8 cellular contexts compared by ENCODE assay signal in genomic region chr10:119178371-119179119, GRCh38. TPM values are rescaled to one million over a fixed set of nuclear protein-coding genes. Genes with fewer than 3 reads are reported as not detected.
DNase-seq lines count a peak whose midpoint lies in the region; TF ChIP-seq lines count a peak whose summit lies in the region.

PRDX3 (minus strand) TSS chr10:119178812; CDS start chr10:119178790, 22 bp downstream.

- H3K36me3 Mint-ChIP-seq in activated T-helper 2 cell treated with anti-CD3 and anti-CD28 coated beads, Interferon-gamma antibody, Interleukin-2, Interleukin-4, amounts not matched to agents 10 μg/mL and 5 μg/mL and 100 μg/mL, durations not matched to agents 14 hours and 24 hours and 36 hours (ENCODE audit: low read depth): peaks cover 36% of the 10 kb centered on the region
- peaks cover 25% of the 10 kb centered on the region for H3K36me3 Mint-ChIP-seq in nephron progenitor cell (ENCODE audit: low read depth)

- H3K36me3 ChIP-seq in stomach: peaks cover 13 to 33% (median 24%) of the 10 kb centered on the region in 4 donors

- CTCF ChIA-PET in RWPE1 (lab: Yijun Ruan, JAX): interaction anchor here (0.6 to 0.7 kb wide), 2 partner anchors 11 to 31 kb away, joined by 3 read pairs; no protein-coding TSS in a partner anchor

- peak within 1 kb of the TSS; percentile 96 for H3K4me3 ChIP-seq in LNCaP clone FGC (ENCODE audit: low read depth, low read length)
- H3K4me3 ChIP-seq in fibroblast of pulmonary artery (replicated peaks; ENCODE audit: low read depth, low read length): peak within 1 kb of the TSS; percentile 96
- H3K4me3 ChIP-seq in stomach: peak within 1 kb of the TSS; percentile 54 to 94 (median 84)

- H3K27me3 Mint-ChIP-seq in activated T-helper 2 cell treated with anti-CD3 and anti-CD28 coated beads, Interferon-gamma antibody, Interleukin-2, Interleukin-4, amounts not matched to agents 10 μg/mL and 5 μg/mL and 100 μg/mL, durations not matched to agents 14 hours and 24 hours and 36 hours (ENCODE audit: low read depth): no peaks in the 10 kb centered on the region
- H3K27me3 Mint-ChIP-seq in nephron progenitor cell (ENCODE audit: low read depth, poor library complexity): peaks cover 5% of the 10 kb centered on the region

- peak within 1 kb of the TSS; percentile 99 for H3K27ac Mint-ChIP-seq in activated T-helper 2 cell treated with anti-CD3 and anti-CD28 coated beads, Interferon-gamma antibody, Interleukin-2, Interleukin-4, amounts not matched to agents 10 μg/mL and 5 μg/mL and 100 μg/mL, durations not matched to agents 14 hours and 24 hours and 36 hours
- H3K27ac Mint-ChIP-seq in nephron progenitor cell: peak within 1 kb of the TSS; percentile 91

- intact Hi-C loops in activated T-helper 2 cell treated with anti-CD3 and anti-CD28 coated beads, Interferon-gamma antibody, Interleukin-2, Interleukin-4, amounts not matched to agents 10 μg/mL and 5 μg/mL and 100 μg/mL, durations not matched to agents 14 hours and 24 hours and 36 hours (cut with micrococcal nuclease): loop anchor here (1.0 to 5.0 kb wide), 5 partner anchors 13 to 474 kb away; partner anchors contain the start of genes BAG3, EIF3A and SFXN4
- intact Hi-C loops in stomach (cut with DNase I; ENCODE audit: low total_unique reads): no loop called here

- POLR2A ChIA-PET in RWPE1 (lab: Yijun Ruan, JAX; ENCODE audit: low non-redundant PET): interaction anchor here (0.7 kb wide), 1 partner anchor 424 kb away, joined by 3 read pairs; the partner anchor contains the start of gene CACUL1

- no peak for TF ChIP-seq EP300 in stomach (IDR thresholded peaks at IDR 0.05)

- no peaks in the 10 kb centered on the region for H3K9me3 Mint-ChIP-seq in activated T-helper 2 cell treated with anti-CD3 and anti-CD28 coated beads, Interferon-gamma antibody, Interleukin-2, Interleukin-4, amounts not matched to agents 10 μg/mL and 5 μg/mL and 100 μg/mL, durations not matched to agents 14 hours and 24 hours and 36 hours
- H3K9me3 Mint-ChIP-seq in nephron progenitor cell: peaks cover 21% of the 10 kb centered on the region

- peak; percentile 94 for DNase-seq in EL
- peak; percentile 85 for DNase-seq in GOT3 (lab: John Stamatoyannopoulos, UW)
- no peak for DNase-seq in LNCaP clone FGC (ENCODE audit: low read depth)
- peak; percentile 90 for DNase-seq in RWPE1 (ENCODE audit: low spot score)
- DNase-seq in activated T-helper 2 cell treated with anti-CD3 and anti-CD28 coated beads, Interferon-gamma antibody, Interleukin-2, Interleukin-4, amounts not matched to agents 10 μg/mL and 5 μg/mL and 100 μg/mL, durations not matched to agents 14 hours and 24 hours and 36 hours (ENCODE audit: low spot score): peak; percentile 89
- DNase-seq in fibroblast of pulmonary artery (ENCODE audit: low read depth): peak; percentile 88
- peak; percentile 98 for DNase-seq in nephron progenitor cell
- peak; percentile 93 for DNase-seq in stomach

- WGBS in stomach, 5 donors: 0 to 1% (median 0%) methylated on average over 14 to 45 of the region's 45 CpGs

- TF ChIP-seq POLR2A in stomach (IDR thresholded peaks at IDR 0.05): peak in 2 of 4 donors; percentile 6 to 43

- H3K27ac ChIP-seq in RWPE1 (peak within 1 kb of the TSS; percentile 93), stomach (peak within 1 kb of the TSS; percentile 86 to 96 (median 94))

- H3K4me3 Mint-ChIP-seq in activated T-helper 2 cell treated with anti-CD3 and anti-CD28 coated beads, Interferon-gamma antibody, Interleukin-2, Interleukin-4, amounts not matched to agents 10 μg/mL and 5 μg/mL and 100 μg/mL, durations not matched to agents 14 hours and 24 hours and 36 hours (ENCODE audit: low read depth): peak within 1 kb of the TSS; percentile 97
- H3K4me3 Mint-ChIP-seq in nephron progenitor cell: peak within 1 kb of the TSS; percentile 99

- peak; percentile 15; the same call in 1 of the 2 replicates for TF ChIP-seq CTCF in LNCaP clone FGC (IDR thresholded peaks at IDR 0.05; ENCODE audit: control insufficient read depth, extremely low read depth, insufficient read depth)
- TF ChIP-seq CTCF in RWPE1 (conservative IDR thresholded peaks at IDR 0.05; ENCODE audit: low read depth): no peak
- TF ChIP-seq CTCF in fibroblast of pulmonary artery (IDR thresholded peaks at IDR 0.05; ENCODE audit: low read length, missing control alignments): no peak
- TF ChIP-seq CTCF in nephron progenitor cell (IDR thresholded peaks at IDR 0.05): no peak
- TF ChIP-seq CTCF in stomach (IDR thresholded peaks at IDR 0.05): peak in 3 of 7 experiments; percentile 10 to 42 (median 17)

- no peaks in the 10 kb centered on the region for H3K9me3 ChIP-seq in stomach

- no peaks in the 10 kb centered on the region for H3K27me3 ChIP-seq in stomach

- peaks cover 9 to 44% (median 29%) of the 10 kb centered on the region in 4 donors for H3K4me1 ChIP-seq in stomach

- H3K4me1 Mint-ChIP-seq in activated T-helper 2 cell treated with anti-CD3 and anti-CD28 coated beads, Interferon-gamma antibody, Interleukin-2, Interleukin-4, amounts not matched to agents 10 μg/mL and 5 μg/mL and 100 μg/mL, durations not matched to agents 14 hours and 24 hours and 36 hours (ENCODE audit: low read depth): peaks cover 27% of the 10 kb centered on the region
- peaks cover 35% of the 10 kb centered on the region for H3K4me1 Mint-ChIP-seq in nephron progenitor cell

RNA-seq across cellular contexts. Expression of gene PRDX3, which starts in this region (rescaled TPM):
- 177 and 182 TPM in 2 replicates for total RNA-seq in activated T-helper 2 cell treated with anti-CD3 and anti-CD28 coated beads, Interferon-gamma antibody, Interleukin-2, Interleukin-4, amounts not matched to agents 10 μg/mL and 5 μg/mL and 100 μg/mL, durations not matched to agents 14 hours and 24 hours and 36 hours
- 100 to 1,000 TPM in 2 of 5 donors, 10 to 100 TPM in 3; 11.9 to 163 (median 91.7) TPM for total RNA-seq in stomach
- polyA plus RNA-seq in stomach: 100 to 1,000 TPM in 2 of 3 donors, 10 to 100 TPM in 1; 88.9 to 146 (median 144) TPM
